Comparison of ENCODE assay signal across 1 cellular context in the genomic region with DNA sequence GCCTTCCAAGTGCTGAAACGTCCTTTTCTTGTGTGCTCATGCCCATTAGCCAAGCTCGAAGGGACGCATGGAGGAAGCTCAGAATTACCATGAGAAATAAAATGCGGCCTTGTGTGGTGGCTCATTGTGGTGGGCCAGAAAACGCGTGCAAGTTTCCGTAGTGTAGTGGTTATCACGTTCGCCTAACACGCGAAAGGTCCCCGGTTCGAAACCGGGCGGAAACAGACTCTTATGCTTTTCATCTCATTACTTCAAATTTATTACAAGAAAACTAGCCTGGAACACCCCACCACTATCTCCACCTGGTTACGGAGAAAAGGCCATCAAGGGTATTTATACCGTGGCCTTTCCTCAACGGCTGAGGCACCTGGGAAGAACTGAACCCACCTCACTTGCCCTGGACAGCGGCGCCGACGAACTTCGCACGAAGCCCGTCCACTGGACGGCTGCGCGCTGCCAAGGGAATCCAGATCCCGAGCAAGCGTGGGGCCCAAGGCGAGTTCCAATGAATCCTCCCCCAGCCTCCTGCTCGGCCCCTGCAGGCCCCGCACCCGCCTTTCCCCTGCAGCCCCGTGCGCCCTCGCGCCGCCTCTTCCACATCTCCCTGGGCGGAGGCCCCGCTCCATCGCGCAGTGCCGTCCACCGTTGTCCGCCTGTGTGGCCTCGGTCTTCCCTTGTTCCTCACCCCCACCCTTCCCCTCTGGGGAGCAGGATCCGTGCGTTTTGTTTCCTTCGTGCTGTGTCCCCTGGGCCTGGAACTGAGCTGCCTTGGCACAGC.
A peak's percentile ranks its signal among the peaks of the same experiment; 100 is the strongest.
TF ChIP-seq lines count a peak whose summit lies in the region.
"Not testable (repeated sequence)": the region's sequence is repeated elsewhere in the genome, so short reads cannot be mapped to it uniquely, and the experiment has no call there.

No MANE protein-coding gene starts in this region.

TF ChIP-seq in K562, 482 proteins besides CTCF, POLR2A, EP300 and RAD21 (continued from another document and continues in another):
- TF ChIP-seq UBTF (IDR thresholded peaks at IDR 0.05; ENCODE audit: borderline replicate concordance in 1 of 2, low read depth in 2 of 2, low read length in 2 of 2) = peak in 1 of 2 experiments; percentile 84; a peak in 1 of 4 replicates
- TF ChIP-seq ZSCAN29 (IDR thresholded peaks at IDR 0.05) = peak; percentile 71; the same call in 1 of the 2 replicates
- TF ChIP-seq ID3 (CRISPR knock-in tag; IDR thresholded peaks at IDR 0.05); ATF1 (CRISPR knock-in tag; IDR thresholded peaks at IDR 0.05); TOE1 (CRISPR knock-in tag; IDR thresholded peaks at IDR 0.05; ENCODE audit: borderline replicate concordance, low read depth); ATF3 (IDR thresholded peaks at IDR 0.05): not testable (repeated sequence)
- 0 out of 2 replicates have a peak, but pooled peaks have one; percentile 20 for TF ChIP-seq ID3 (tag; IDR thresholded peaks at IDR 0.05)
- 0 out of 4 replicates have a peak, but pooled peaks of 1 of the 2 experiments have one; percentile 14 for TF ChIP-seq SIN3A (IDR thresholded peaks at IDR 0.05; ENCODE audit: borderline replicate concordance in 2 of 2, control insufficient read depth in 1 of 2, low read depth in 2 of 2, low read length in 2 of 2)
- TF ChIP-seq ATF1 (tag; IDR thresholded peaks at IDR 0.05) = peak; percentile 36
- TF ChIP-seq THAP12 (CRISPR knock-in tag; IDR thresholded peaks at IDR 0.05) = 0 out of 2 replicates have a peak, but pooled peaks have one; percentile 26
- TF ChIP-seq CHAMP1 (IDR thresholded peaks at IDR 0.05) = 0 out of 2 replicates have a peak, but pooled peaks have one; percentile 15
- TF ChIP-seq DMBX1 (CRISPR knock-in tag; IDR thresholded peaks at IDR 0.05; ENCODE audit: borderline replicate concordance) = peak; percentile 48; the same call in 1 of the 2 replicates
- TF ChIP-seq TOE1 (IDR thresholded peaks at IDR 0.05; ENCODE audit: borderline replicate concordance) = peak; percentile 26; the same call in 1 of the 2 replicates
- peak; percentile 77; the same call in 1 of the 2 replicates for TF ChIP-seq ZNF511 (CRISPR knock-in tag; IDR thresholded peaks at IDR 0.05)
- peak; percentile 7 for TF ChIP-seq TAF1 (IDR thresholded peaks at IDR 0.05; ENCODE audit: control insufficient read depth, extremely low read depth, insufficient read depth, low read length, severe bottlenecking)
- peak; percentile 77 for TF ChIP-seq MAX (CRISPR knock-in tag; IDR thresholded peaks at IDR 0.05)
- TF ChIP-seq MAZ (CRISPR knock-in tag; conservative IDR thresholded peaks at IDR 0.05 in 1 of 2, IDR thresholded peaks at IDR 0.05 in 1 of 2) = peak; percentile 17 to 48; a peak in 1 of 4 replicates
- TF ChIP-seq ATF3 (CRISPR knock-in tag; conservative IDR thresholded peaks at IDR 0.05) = peak; percentile 59; the same call in 1 of the 2 replicates
- TF ChIP-seq ZBED1 (IDR thresholded peaks at IDR 0.05) = peak; percentile 55; the same call in 1 of the 2 replicates
- 0 out of 2 replicates have a peak, but pooled peaks have one; percentile 33 for TF ChIP-seq XRCC5 (IDR thresholded peaks at IDR 0.05; ENCODE audit: low read depth, low read length)
- peak; percentile 20; the same call in 1 of the 2 replicates for TF ChIP-seq EGR1 (conservative IDR thresholded peaks at IDR 0.05)
- TF ChIP-seq SP1 (CRISPR knock-in tag; IDR thresholded peaks at IDR 0.05) = peak; percentile 76
- peak in 1 of 2 experiments; percentile 49; a peak in 1 of 4 replicates for TF ChIP-seq FOXA3 (CRISPR knock-in tag; conservative IDR thresholded peaks at IDR 0.05 in 1 of 2, IDR thresholded peaks at IDR 0.05 in 1 of 2)
- TF ChIP-seq CXXC5 (CRISPR knock-in tag; IDR thresholded peaks at IDR 0.05) = peak; percentile 75
- 0 out of 2 replicates have a peak, but pooled peaks have one; percentile 48 for TF ChIP-seq ZEB2 (IDR thresholded peaks at IDR 0.05)
- peak; percentile 41; the same call in 1 of the 2 replicates for TF ChIP-seq POLR2G (IDR thresholded peaks at IDR 0.05; ENCODE audit: low read depth, low read length)
- TF ChIP-seq BDP1 (IDR thresholded peaks at IDR 0.05; ENCODE audit: insufficient read depth, insufficient read length) = peak; percentile 25
- peak; percentile 86 for TF ChIP-seq ADNP (tag; IDR thresholded peaks at IDR 0.05)
- TF ChIP-seq SAFB (IDR thresholded peaks at IDR 0.05; ENCODE audit: borderline replicate concordance, low read depth, low read length) = peak; percentile 83
- peak in 1 of 2 experiments; percentile 22 for TF ChIP-seq AFF1 (IDR thresholded peaks at IDR 0.05; ENCODE audit: low read depth in 1 of 2, partially characterized antibody in 2 of 2)
- peak; percentile 57; the same call in 1 of the 2 replicates for TF ChIP-seq SMAD4 (CRISPR knock-in tag; conservative IDR thresholded peaks at IDR 0.05)
- TF ChIP-seq NR2C2 (CRISPR knock-in tag; IDR thresholded peaks at IDR 0.05) = 0 out of 2 replicates have a peak, but pooled peaks have one; percentile 61
- peak; percentile 22; the same call in 1 of the 2 replicates for TF ChIP-seq NR2C2 (tag; IDR thresholded peaks at IDR 0.05)
- TF ChIP-seq POLR3A (IDR thresholded peaks at IDR 0.05; ENCODE audit: borderline replicate concordance, extremely low read depth, insufficient read depth, insufficient read length) = peak; percentile 74
- TF ChIP-seq STAT5A (IDR thresholded peaks at IDR 0.05; ENCODE audit: borderline replicate concordance, low read length) = 0 out of 2 replicates have a peak, but pooled peaks have one; percentile 18
- 0 out of 2 replicates have a peak, but pooled peaks have one; percentile 28 for TF ChIP-seq HNRNPL (IDR thresholded peaks at IDR 0.05; ENCODE audit: low read depth, low read length)
- peak; percentile 58 to 59 for TF ChIP-seq NRF1 (conservative IDR thresholded peaks at IDR 0.05 in 1 of 2, IDR thresholded peaks at IDR 0.05 in 1 of 2)
- 0 out of 2 replicates have a peak, but pooled peaks have one; percentile 14 for TF ChIP-seq CBFB (CRISPR knock-in tag; IDR thresholded peaks at IDR 0.05)
- TF ChIP-seq, protein P1, sequence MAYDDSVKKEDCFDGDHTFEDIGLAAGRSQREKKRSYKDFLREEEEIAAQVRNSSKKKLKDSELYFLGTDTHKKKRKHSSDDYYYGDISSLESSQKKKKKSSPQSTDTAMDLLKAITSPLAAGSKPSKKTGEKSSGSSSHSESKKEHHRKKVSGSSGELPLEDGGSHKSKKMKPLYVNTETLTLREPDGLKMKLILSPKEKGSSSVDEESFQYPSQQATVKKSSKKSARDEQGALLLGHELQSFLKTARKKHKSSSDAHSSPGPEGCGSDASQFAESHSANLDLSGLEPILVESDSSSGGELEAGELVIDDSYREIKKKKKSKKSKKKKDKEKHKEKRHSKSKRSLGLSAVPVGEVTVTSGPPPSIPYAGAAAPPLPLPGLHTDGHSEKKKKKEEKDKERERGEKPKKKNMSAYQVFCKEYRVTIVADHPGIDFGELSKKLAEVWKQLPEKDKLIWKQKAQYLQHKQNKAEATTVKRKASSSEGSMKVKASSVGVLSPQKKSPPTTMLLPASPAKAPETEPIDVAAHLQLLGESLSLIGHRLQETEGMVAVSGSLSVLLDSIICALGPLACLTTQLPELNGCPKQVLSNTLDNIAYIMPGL (CRISPR knock-in tag; IDR thresholded peaks at IDR 0.05) = peak; percentile 56; the same call in 1 of the 2 replicates
- TF ChIP-seq NCOA6 (IDR thresholded peaks at IDR 0.05) = peak; percentile 96
- peak; percentile 81 for TF ChIP-seq NFIC (IDR thresholded peaks at IDR 0.05)
- 0 out of 4 replicates have a peak, but pooled peaks of 1 of the 2 experiments have one; percentile 50 for TF ChIP-seq TEAD1 (CRISPR knock-in tag; IDR thresholded peaks at IDR 0.05)
- peak in 1 of 2 experiments; percentile 73; a peak in 2 of 4 replicates for TF ChIP-seq TRIM24 (IDR thresholded peaks at IDR 0.05)
